In the genomic region with DNA sequence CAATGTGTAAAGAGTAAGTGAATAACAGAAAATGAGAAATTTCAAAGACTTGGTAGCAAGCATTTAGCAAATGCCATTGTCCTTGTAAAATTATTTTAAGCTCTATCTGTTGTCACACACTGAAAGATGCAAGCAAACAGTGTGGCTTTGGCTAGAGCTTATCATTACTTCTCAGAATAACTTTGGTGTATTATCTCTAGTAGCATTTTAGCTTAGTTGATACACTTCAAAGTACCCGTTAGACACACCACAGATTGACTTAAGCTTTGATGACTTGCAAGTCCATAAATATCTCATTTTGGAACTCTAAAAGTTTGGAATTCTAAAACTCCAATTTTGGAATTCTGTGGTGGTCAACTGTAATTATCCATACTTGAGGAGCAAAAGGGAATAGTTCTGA, we compare ENCODE assay signal across 1 cellular context.
TF ChIP-seq lines count a peak whose summit lies in the region.

No MANE protein-coding gene starts in this region.

TF ChIP-seq in K562, 482 proteins besides CTCF, POLR2A, EP300 and RAD21 (continued from another document and continues in another):
- TF ChIP-seq TBP (optimal IDR thresholded peaks at IDR 0.05; ENCODE audit: low read depth, low read length) = no peak
- TF ChIP-seq, protein P1, sequence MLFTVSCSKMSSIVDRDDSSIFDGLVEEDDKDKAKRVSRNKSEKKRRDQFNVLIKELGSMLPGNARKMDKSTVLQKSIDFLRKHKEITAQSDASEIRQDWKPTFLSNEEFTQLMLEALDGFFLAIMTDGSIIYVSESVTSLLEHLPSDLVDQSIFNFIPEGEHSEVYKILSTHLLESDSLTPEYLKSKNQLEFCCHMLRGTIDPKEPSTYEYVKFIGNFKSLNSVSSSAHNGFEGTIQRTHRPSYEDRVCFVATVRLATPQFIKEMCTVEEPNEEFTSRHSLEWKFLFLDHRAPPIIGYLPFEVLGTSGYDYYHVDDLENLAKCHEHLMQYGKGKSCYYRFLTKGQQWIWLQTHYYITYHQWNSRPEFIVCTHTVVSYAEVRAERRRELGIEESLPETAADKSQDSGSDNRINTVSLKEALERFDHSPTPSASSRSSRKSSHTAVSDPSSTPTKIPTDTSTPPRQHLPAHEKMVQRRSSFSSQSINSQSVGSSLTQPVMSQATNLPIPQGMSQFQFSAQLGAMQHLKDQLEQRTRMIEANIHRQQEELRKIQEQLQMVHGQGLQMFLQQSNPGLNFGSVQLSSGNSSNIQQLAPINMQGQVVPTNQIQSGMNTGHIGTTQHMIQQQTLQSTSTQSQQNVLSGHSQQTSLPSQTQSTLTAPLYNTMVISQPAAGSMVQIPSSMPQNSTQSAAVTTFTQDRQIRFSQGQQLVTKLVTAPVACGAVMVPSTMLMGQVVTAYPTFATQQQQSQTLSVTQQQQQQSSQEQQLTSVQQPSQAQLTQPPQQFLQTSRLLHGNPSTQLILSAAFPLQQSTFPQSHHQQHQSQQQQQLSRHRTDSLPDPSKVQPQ (CRISPR knock-in tag; IDR thresholded peaks at IDR 0.05; ENCODE audit: borderline replicate concordance) = no peak
- no peak for TF ChIP-seq THRAP3 (IDR thresholded peaks at IDR 0.05; ENCODE audit: borderline replicate concordance)
- TF ChIP-seq DDX20 (tag; IDR thresholded peaks at IDR 0.05; ENCODE audit: low read depth) = no peak
- TF ChIP-seq ZBTB7A (IDR thresholded peaks at IDR 0.05; ENCODE audit: borderline replicate concordance, control insufficient read depth, low read depth, low read length) = no peak
- TF ChIP-seq FOXK1 (CRISPR knock-in tag; IDR thresholded peaks at IDR 0.05; ENCODE audit: borderline replicate concordance) = no peak
- no peak for TF ChIP-seq ZSCAN29 (IDR thresholded peaks at IDR 0.05)
- TF ChIP-seq ZNF707 (CRISPR knock-in tag; conservative IDR thresholded peaks at IDR 0.05) = no peak
- TF ChIP-seq, protein P2, sequence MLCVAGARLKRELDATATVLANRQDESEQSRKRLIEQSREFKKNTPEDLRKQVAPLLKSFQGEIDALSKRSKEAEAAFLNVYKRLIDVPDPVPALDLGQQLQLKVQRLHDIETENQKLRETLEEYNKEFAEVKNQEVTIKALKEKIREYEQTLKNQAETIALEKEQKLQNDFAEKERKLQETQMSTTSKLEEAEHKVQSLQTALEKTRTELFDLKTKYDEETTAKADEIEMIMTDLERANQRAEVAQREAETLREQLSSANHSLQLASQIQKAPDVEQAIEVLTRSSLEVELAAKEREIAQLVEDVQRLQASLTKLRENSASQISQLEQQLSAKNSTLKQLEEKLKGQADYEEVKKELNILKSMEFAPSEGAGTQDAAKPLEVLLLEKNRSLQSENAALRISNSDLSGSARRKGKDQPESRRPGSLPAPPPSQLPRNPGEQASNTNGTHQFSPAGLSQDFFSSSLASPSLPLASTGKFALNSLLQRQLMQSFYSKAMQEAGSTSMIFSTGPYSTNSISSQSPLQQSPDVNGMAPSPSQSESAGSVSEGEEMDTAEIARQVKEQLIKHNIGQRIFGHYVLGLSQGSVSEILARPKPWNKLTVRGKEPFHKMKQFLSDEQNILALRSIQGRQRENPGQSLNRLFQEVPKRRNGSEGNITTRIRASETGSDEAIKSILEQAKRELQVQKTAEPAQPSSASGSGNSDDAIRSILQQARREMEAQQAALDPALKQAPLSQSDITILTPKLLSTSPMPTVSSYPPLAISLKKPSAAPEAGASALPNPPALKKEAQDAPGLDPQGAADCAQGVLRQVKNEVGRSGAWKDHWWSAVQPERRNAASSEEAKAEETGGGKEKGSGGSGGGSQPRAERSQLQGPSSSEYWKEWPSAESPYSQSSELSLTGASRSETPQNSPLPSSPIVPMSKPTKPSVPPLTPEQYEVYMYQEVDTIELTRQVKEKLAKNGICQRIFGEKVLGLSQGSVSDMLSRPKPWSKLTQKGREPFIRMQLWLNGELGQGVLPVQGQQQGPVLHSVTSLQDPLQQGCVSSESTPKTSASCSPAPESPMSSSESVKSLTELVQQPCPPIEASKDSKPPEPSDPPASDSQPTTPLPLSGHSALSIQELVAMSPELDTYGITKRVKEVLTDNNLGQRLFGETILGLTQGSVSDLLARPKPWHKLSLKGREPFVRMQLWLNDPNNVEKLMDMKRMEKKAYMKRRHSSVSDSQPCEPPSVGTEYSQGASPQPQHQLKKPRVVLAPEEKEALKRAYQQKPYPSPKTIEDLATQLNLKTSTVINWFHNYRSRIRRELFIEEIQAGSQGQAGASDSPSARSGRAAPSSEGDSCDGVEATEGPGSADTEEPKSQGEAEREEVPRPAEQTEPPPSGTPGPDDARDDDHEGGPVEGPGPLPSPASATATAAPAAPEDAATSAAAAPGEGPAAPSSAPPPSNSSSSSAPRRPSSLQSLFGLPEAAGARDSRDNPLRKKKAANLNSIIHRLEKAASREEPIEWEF (CRISPR knock-in tag; IDR thresholded peaks at IDR 0.05) = no peak
- TF ChIP-seq HMG20B (CRISPR knock-in tag; IDR thresholded peaks at IDR 0.05) = no peak
- TF ChIP-seq, protein P3, sequence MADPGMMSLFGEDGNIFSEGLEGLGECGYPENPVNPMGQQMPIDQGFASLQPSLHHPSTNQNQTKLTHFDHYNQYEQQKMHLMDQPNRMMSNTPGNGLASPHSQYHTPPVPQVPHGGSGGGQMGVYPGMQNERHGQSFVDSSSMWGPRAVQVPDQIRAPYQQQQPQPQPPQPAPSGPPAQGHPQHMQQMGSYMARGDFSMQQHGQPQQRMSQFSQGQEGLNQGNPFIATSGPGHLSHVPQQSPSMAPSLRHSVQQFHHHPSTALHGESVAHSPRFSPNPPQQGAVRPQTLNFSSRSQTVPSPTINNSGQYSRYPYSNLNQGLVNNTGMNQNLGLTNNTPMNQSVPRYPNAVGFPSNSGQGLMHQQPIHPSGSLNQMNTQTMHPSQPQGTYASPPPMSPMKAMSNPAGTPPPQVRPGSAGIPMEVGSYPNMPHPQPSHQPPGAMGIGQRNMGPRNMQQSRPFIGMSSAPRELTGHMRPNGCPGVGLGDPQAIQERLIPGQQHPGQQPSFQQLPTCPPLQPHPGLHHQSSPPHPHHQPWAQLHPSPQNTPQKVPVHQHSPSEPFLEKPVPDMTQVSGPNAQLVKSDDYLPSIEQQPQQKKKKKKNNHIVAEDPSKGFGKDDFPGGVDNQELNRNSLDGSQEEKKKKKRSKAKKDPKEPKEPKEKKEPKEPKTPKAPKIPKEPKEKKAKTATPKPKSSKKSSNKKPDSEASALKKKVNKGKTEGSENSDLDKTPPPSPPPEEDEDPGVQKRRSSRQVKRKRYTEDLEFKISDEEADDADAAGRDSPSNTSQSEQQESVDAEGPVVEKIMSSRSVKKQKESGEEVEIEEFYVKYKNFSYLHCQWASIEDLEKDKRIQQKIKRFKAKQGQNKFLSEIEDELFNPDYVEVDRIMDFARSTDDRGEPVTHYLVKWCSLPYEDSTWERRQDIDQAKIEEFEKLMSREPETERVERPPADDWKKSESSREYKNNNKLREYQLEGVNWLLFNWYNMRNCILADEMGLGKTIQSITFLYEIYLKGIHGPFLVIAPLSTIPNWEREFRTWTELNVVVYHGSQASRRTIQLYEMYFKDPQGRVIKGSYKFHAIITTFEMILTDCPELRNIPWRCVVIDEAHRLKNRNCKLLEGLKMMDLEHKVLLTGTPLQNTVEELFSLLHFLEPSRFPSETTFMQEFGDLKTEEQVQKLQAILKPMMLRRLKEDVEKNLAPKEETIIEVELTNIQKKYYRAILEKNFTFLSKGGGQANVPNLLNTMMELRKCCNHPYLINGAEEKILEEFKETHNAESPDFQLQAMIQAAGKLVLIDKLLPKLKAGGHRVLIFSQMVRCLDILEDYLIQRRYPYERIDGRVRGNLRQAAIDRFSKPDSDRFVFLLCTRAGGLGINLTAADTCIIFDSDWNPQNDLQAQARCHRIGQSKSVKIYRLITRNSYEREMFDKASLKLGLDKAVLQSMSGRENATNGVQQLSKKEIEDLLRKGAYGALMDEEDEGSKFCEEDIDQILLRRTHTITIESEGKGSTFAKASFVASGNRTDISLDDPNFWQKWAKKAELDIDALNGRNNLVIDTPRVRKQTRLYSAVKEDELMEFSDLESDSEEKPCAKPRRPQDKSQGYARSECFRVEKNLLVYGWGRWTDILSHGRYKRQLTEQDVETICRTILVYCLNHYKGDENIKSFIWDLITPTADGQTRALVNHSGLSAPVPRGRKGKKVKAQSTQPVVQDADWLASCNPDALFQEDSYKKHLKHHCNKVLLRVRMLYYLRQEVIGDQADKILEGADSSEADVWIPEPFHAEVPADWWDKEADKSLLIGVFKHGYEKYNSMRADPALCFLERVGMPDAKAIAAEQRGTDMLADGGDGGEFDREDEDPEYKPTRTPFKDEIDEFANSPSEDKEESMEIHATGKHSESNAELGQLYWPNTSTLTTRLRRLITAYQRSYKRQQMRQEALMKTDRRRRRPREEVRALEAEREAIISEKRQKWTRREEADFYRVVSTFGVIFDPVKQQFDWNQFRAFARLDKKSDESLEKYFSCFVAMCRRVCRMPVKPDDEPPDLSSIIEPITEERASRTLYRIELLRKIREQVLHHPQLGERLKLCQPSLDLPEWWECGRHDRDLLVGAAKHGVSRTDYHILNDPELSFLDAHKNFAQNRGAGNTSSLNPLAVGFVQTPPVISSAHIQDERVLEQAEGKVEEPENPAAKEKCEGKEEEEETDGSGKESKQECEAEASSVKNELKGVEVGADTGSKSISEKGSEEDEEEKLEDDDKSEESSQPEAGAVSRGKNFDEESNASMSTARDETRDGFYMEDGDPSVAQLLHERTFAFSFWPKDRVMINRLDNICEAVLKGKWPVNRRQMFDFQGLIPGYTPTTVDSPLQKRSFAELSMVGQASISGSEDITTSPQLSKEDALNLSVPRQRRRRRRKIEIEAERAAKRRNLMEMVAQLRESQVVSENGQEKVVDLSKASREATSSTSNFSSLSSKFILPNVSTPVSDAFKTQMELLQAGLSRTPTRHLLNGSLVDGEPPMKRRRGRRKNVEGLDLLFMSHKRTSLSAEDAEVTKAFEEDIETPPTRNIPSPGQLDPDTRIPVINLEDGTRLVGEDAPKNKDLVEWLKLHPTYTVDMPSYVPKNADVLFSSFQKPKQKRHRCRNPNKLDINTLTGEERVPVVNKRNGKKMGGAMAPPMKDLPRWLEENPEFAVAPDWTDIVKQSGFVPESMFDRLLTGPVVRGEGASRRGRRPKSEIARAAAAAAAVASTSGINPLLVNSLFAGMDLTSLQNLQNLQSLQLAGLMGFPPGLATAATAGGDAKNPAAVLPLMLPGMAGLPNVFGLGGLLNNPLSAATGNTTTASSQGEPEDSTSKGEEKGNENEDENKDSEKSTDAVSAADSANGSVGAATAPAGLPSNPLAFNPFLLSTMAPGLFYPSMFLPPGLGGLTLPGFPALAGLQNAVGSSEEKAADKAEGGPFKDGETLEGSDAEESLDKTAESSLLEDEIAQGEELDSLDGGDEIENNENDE (IDR thresholded peaks at IDR 0.05; ENCODE audit: low read depth, low read length) = no peak
- no peak for TF ChIP-seq HNRNPUL1 (IDR thresholded peaks at IDR 0.05; ENCODE audit: low read length)
- TF ChIP-seq CBFA2T3 (IDR thresholded peaks at IDR 0.05) = peak; percentile 97
- no peak for TF ChIP-seq JUN (IDR thresholded peaks at IDR 0.05; ENCODE audit: borderline replicate concordance, low read depth, low read length)
- no peak for TF ChIP-seq JUN (CRISPR knock-in tag; IDR thresholded peaks at IDR 0.05; ENCODE audit: borderline replicate concordance)
- TF ChIP-seq ZNF583 (CRISPR knock-in tag; IDR thresholded peaks at IDR 0.05) = no peak
- TF ChIP-seq ZNF174 (CRISPR knock-in tag; IDR thresholded peaks at IDR 0.05) = no peak
- TF ChIP-seq ZNF24 (IDR thresholded peaks at IDR 0.05) = peak; percentile 88
- no peak for TF ChIP-seq SMARCB1 (IDR thresholded peaks at IDR 0.05; ENCODE audit: insufficient read length, low read depth)
- TF ChIP-seq GABPB2 (CRISPR knock-in tag; conservative IDR thresholded peaks at IDR 0.05) = no peak
- TF ChIP-seq, protein P4, sequence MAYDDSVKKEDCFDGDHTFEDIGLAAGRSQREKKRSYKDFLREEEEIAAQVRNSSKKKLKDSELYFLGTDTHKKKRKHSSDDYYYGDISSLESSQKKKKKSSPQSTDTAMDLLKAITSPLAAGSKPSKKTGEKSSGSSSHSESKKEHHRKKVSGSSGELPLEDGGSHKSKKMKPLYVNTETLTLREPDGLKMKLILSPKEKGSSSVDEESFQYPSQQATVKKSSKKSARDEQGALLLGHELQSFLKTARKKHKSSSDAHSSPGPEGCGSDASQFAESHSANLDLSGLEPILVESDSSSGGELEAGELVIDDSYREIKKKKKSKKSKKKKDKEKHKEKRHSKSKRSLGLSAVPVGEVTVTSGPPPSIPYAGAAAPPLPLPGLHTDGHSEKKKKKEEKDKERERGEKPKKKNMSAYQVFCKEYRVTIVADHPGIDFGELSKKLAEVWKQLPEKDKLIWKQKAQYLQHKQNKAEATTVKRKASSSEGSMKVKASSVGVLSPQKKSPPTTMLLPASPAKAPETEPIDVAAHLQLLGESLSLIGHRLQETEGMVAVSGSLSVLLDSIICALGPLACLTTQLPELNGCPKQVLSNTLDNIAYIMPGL (CRISPR knock-in tag; IDR thresholded peaks at IDR 0.05) = no peak
- TF ChIP-seq MBD2 (IDR thresholded peaks at IDR 0.05; ENCODE audit: borderline replicate concordance, low read depth) = peak; percentile 54; the same call in 1 of the 2 replicates
- TF ChIP-seq CREB1 (IDR thresholded peaks at IDR 0.05) = peak; percentile 33; the same call in 1 of the 2 replicates
- no peak for TF ChIP-seq CREB1 (CRISPR knock-in tag; IDR thresholded peaks at IDR 0.05)
- no peak for TF ChIP-seq FOXJ2 (tag; IDR thresholded peaks at IDR 0.05)
- TF ChIP-seq PURB (CRISPR knock-in tag; IDR thresholded peaks at IDR 0.05; ENCODE audit: low read depth) = no peak
- no peak for TF ChIP-seq ZNF444 (CRISPR knock-in tag; IDR thresholded peaks at IDR 0.05)
- TF ChIP-seq, protein P5, sequence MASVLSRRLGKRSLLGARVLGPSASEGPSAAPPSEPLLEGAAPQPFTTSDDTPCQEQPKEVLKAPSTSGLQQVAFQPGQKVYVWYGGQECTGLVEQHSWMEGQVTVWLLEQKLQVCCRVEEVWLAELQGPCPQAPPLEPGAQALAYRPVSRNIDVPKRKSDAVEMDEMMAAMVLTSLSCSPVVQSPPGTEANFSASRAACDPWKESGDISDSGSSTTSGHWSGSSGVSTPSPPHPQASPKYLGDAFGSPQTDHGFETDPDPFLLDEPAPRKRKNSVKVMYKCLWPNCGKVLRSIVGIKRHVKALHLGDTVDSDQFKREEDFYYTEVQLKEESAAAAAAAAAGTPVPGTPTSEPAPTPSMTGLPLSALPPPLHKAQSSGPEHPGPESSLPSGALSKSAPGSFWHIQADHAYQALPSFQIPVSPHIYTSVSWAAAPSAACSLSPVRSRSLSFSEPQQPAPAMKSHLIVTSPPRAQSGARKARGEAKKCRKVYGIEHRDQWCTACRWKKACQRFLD (CRISPR knock-in tag; IDR thresholded peaks at IDR 0.05) = peak; percentile 62; the same call in 1 of the 2 replicates
- TF ChIP-seq BCL6 (CRISPR knock-in tag; IDR thresholded peaks at IDR 0.05) = no peak
- TF ChIP-seq ZKSCAN8 (CRISPR knock-in tag; IDR thresholded peaks at IDR 0.05) = no peak
- no peak for TF ChIP-seq ETV5 (CRISPR knock-in tag; IDR thresholded peaks at IDR 0.05; ENCODE audit: low read depth)
